In genomic region chr14:73776194-73776537, GRCh38 we compare ENCODE assay signal across 14 cellular contexts.
DNase-seq lines count a peak whose midpoint lies in the region; ATAC-seq and TF ChIP-seq lines count a peak whose summit lies in the region.
"Had no signal": no experiment of that assay in that cellular context is flagged by ENCODE, and none has a peak within 500 bp of the region (broad histone marks: within the 10 kb centered on the region; RNA-seq: fewer than 3 reads in every experiment).

No MANE protein-coding gene starts in this region.

- TF ChIP-seq EP300 in tibial nerve (IDR thresholded peaks at IDR 0.05), result no peak

- POLR2A ChIA-PET in CD8-positive, alpha-beta T cell (lab: Charles Lee), result interaction anchor here (1.0 to 3.5 kb wide), 5 partner anchors 8 to 22 kb away, joined by 3 to 21 read pairs (median 5); no protein-coding TSS in a partner anchor

- H3K4me1 Mint-ChIP-seq in CD8-positive, alpha-beta T cell (ENCODE audit: low read depth), result peaks cover 76% of the 10 kb centered on the region
- H3K4me1 Mint-ChIP-seq in stimulated activated naive B cell treated with anti-CD40 and anti-IgM and Interleukin-4, amounts not matched to agents 10 μg/mL and 1 μg/mL and 100 μg/mL, for 72 hours, result peaks cover 58 to 90% of the 10 kb centered on the region in 2 donors

- intact Hi-C loops in CD8-positive, alpha-beta T cell (cut with DNase I, micrococcal nuclease), result loop anchor here in 1 of 2 experiments (2.0 kb wide), 1 partner anchor 47 kb away; no protein-coding TSS in a partner anchor

- H3K4me1 ChIP-seq in CD8-positive, alpha-beta T cell (ENCODE audit: insufficient read depth, low read length), result peaks cover 64% of the 10 kb centered on the region
- peaks cover 81% of the 10 kb centered on the region for H3K4me1 ChIP-seq in OCI-LY1 (ENCODE audit: insufficient read depth, low read length, severe bottlenecking)
- peaks cover 0 to 85% (median 56%) of the 10 kb centered on the region in 4 donors for H3K4me1 ChIP-seq in tibial nerve

- TF ChIP-seq CTCF in CD8-positive, alpha-beta T cell (IDR thresholded peaks at IDR 0.05), result no peak
- TF ChIP-seq CTCF in OCI-LY1 (IDR thresholded peaks at IDR 0.05; ENCODE audit: low read length) (no peak), tibial nerve (IDR thresholded peaks at IDR 0.05) (no peak)

- ATAC-seq in CD8-positive, alpha-beta T cell, result no peak
- no peak for ATAC-seq in stimulated activated naive B cell treated with anti-CD40 and anti-IgM and Interleukin-4, amounts not matched to agents 10 μg/mL and 1 μg/mL and 100 μg/mL, for 72 hours (replicated peaks)

- no peaks in the 10 kb centered on the region for H3K27me3 ChIP-seq in CD8-positive, alpha-beta T cell (ENCODE audit: insufficient read depth, low read length)
- H3K27me3 ChIP-seq in OCI-LY1 (ENCODE audit: insufficient read depth, low read length) (no peaks in the 10 kb centered on the region), tibial nerve (no peaks in the 10 kb centered on the region)
- H3K27me3 ChIP-seq: adrenal gland had no signal

- CTCF ChIA-PET in CD8-positive, alpha-beta T cell (lab: Charles Lee), result interaction anchor here (0.7 to 2.7 kb wide), 6 partner anchors 9 to 47 kb away, joined by 3 to 15 read pairs (median 5); no protein-coding TSS in a partner anchor

- H3F3A ChIP-seq in OCI-LY1 (ENCODE audit: insufficient read depth, low read length), result peaks cover 12% of the 10 kb centered on the region

- H3K79me2 ChIP-seq in OCI-LY1 (ENCODE audit: insufficient read depth, low read length), result peaks cover 56% of the 10 kb centered on the region

- H3K27me3 Mint-ChIP-seq in CD8-positive, alpha-beta T cell (ENCODE audit: low read depth), result no peaks in the 10 kb centered on the region
- no peaks in the 10 kb centered on the region for H3K27me3 Mint-ChIP-seq in stimulated activated naive B cell treated with anti-CD40 and anti-IgM and Interleukin-4, amounts not matched to agents 10 μg/mL and 1 μg/mL and 100 μg/mL, for 72 hours

- TF ChIP-seq POLR2A in tibial nerve (IDR thresholded peaks at IDR 0.05), result no peak

- no peak overlapping the region for H3K27ac ChIP-seq in CD8-positive, alpha-beta T cell (ENCODE audit: low read depth, low read length)
- peak overlapping the region; percentile 96 for H3K27ac ChIP-seq in OCI-LY1 (ENCODE audit: low read depth, low read length, poor library complexity, severe bottlenecking)
- peak overlapping the region in 2 of 4 donors; percentile 42 to 69 for H3K27ac ChIP-seq in tibial nerve

- H4K20me1 ChIP-seq in OCI-LY1 (ENCODE audit: insufficient read depth, low read length), result no peaks in the 10 kb centered on the region

- no peak overlapping the region for H3K4me3 Mint-ChIP-seq in CD8-positive, alpha-beta T cell
- H3K4me3 Mint-ChIP-seq in stimulated activated naive B cell treated with anti-CD40 and anti-IgM and Interleukin-4, amounts not matched to agents 10 μg/mL and 1 μg/mL and 100 μg/mL, for 72 hours, result no peak overlapping the region
- H3K4me3 Mint-ChIP-seq: mesothelial cell of epicardium had no signal

- no peak for DNase-seq in CD8-positive, alpha-beta T cell
- DNase-seq in fibroblast of gingiva (ENCODE audit: low read depth), result peak; percentile 58
- no peak for DNase-seq in stimulated activated naive B cell treated with anti-CD40 and anti-IgM and Interleukin-4, amounts not matched to agents 10 μg/mL and 1 μg/mL and 100 μg/mL, for 72 hours
- no peak for DNase-seq in tibial nerve (ENCODE audit: low spot score in 2 of 2)
- DNase-seq in activated CD4-positive, CD25-positive, alpha-beta regulatory T cell treated with anti-CD3 and anti-CD28 coated beads, Interleukin-2, amount 50 U/mL, for 72 hours, result no peak
- no peak for DNase-seq in NCI-H526 (lab: John Stamatoyannopoulos, UW)
- DNase-seq: activated CD8-positive, alpha-beta memory T cell treated with anti-CD3 and anti-CD28 coated beads, Interleukin-2, amount 50 U/mL, for 48 hours; cortex of kidney; NCI-H187; NCI-H82; SHP77 treated with DMSO at 0.1 percent for 48 hours had no signal

- no peak overlapping the region; the same call in 1 of the 2 replicates for H3K4me2 ChIP-seq in OCI-LY1 (ENCODE audit: low read length)

- no peaks in the 10 kb centered on the region for H3K9me3 ChIP-seq in CD8-positive, alpha-beta T cell (ENCODE audit: low read length)
- no peaks in the 10 kb centered on the region for H3K9me3 ChIP-seq in OCI-LY1 (ENCODE audit: low read length)
- H3K9me3 ChIP-seq in tibial nerve, result no peaks in the 10 kb centered on the region
- H3K9me3 ChIP-seq: adrenal gland had no signal

- WGBS in tibial nerve, 2 donors, result 75 to 77% methylated on average over 3 of the region's 3 CpGs

- peak overlapping the region; percentile 73 for H3K27ac Mint-ChIP-seq in CD8-positive, alpha-beta T cell
- H3K27ac Mint-ChIP-seq in stimulated activated naive B cell treated with anti-CD40 and anti-IgM and Interleukin-4, amounts not matched to agents 10 μg/mL and 1 μg/mL and 100 μg/mL, for 72 hours, result peak overlapping the region; percentile 42
- H3K27ac Mint-ChIP-seq: mesothelial cell of epicardium had no signal

- H3K36me3 ChIP-seq in CD8-positive, alpha-beta T cell (ENCODE audit: insufficient read depth, low read length), result no peaks in the 10 kb centered on the region
- H3K36me3 ChIP-seq in OCI-LY1 (ENCODE audit: insufficient read depth, low read length), result 0 out of 2 replicates have a peak, but pooled peaks cover 3% of the 10 kb centered on the region
- no peaks in the 10 kb centered on the region for H3K36me3 ChIP-seq in tibial nerve
- H3K36me3 ChIP-seq: adrenal gland had no signal

- no peak overlapping the region for H3K4me3 ChIP-seq in CD8-positive, alpha-beta T cell (ENCODE audit: low read depth, low read length)
- H3K4me3 ChIP-seq in OCI-LY1 (ENCODE audit: low read depth, low read length, poor library complexity, severe bottlenecking), result no peak overlapping the region
- H3K4me3 ChIP-seq in tibial nerve, result no peak overlapping the region
- H3K4me3 ChIP-seq: adrenal gland had no signal

- no peak overlapping the region for H2AFZ ChIP-seq in OCI-LY1 (ENCODE audit: low read length)

- peaks cover 15% of the 10 kb centered on the region for H3K36me3 Mint-ChIP-seq in CD8-positive, alpha-beta T cell
- peaks cover 13 to 18% of the 10 kb centered on the region in 2 donors for H3K36me3 Mint-ChIP-seq in stimulated activated naive B cell treated with anti-CD40 and anti-IgM and Interleukin-4, amounts not matched to agents 10 μg/mL and 1 μg/mL and 100 μg/mL, for 72 hours

- no peak overlapping the region for H3K9ac ChIP-seq in OCI-LY1 (ENCODE audit: low read length)

- no peaks in the 10 kb centered on the region for H3K9me3 Mint-ChIP-seq in CD8-positive, alpha-beta T cell
- H3K9me3 Mint-ChIP-seq in stimulated activated naive B cell treated with anti-CD40 and anti-IgM and Interleukin-4, amounts not matched to agents 10 μg/mL and 1 μg/mL and 100 μg/mL, for 72 hours, result no peaks in the 10 kb centered on the region
- H3K9me3 Mint-ChIP-seq: mesothelial cell of epicardium had no signal

- no peaks in the 10 kb centered on the region for H3K9me2 ChIP-seq in OCI-LY1 (ENCODE audit: low read depth, low read length)
